ENCODE assay signal across 8 cellular contexts in genomic region chr15:63945005-63945788, GRCh38.
A peak's percentile ranks its signal among the peaks of the same experiment; 100 is the strongest.
DNase-seq lines count a peak whose midpoint lies in the region; ATAC-seq, FAIRE-seq and TF ChIP-seq lines count a peak whose summit lies in the region.

No MANE protein-coding gene starts in this region.

- H3K36me3 ChIP-seq in BJ (ENCODE audit: control insufficient read depth, insufficient read depth, low read length): no peaks in the 10 kb centered on the region
- no peaks in the 10 kb centered on the region for H3K36me3 ChIP-seq in OCI-LY1 (ENCODE audit: insufficient read depth, low read length)

- H3K4me3 Mint-ChIP-seq in naive B cell: peak overlapping the region in 2 of 8 donors; percentile 5 to 66
- no peak overlapping the region for H3K4me3 Mint-ChIP-seq in stimulated activated effector memory CD8-positive, alpha-beta T cell treated with anti-CD3 and anti-CD28 coated beads, Interleukin-12 subunit alpha, Interleukin-12 subunit beta, amount 100 ng/mL, for 72 hours

- H3F3A ChIP-seq in OCI-LY1 (ENCODE audit: insufficient read depth, low read length): no peaks in the 10 kb centered on the region

- no peaks in the 10 kb centered on the region for H3K9me2 ChIP-seq in OCI-LY1 (ENCODE audit: low read depth, low read length)

- H3K79me2 ChIP-seq in OCI-LY1 (ENCODE audit: insufficient read depth, low read length): no peaks in the 10 kb centered on the region

- H3K36me3 Mint-ChIP-seq in naive B cell: no peaks in the 10 kb centered on the region
- no peaks in the 10 kb centered on the region for H3K36me3 Mint-ChIP-seq in stimulated activated effector memory CD8-positive, alpha-beta T cell treated with anti-CD3 and anti-CD28 coated beads, Interleukin-12 subunit alpha, Interleukin-12 subunit beta, amount 100 ng/mL, for 72 hours

- H2AFZ ChIP-seq in OCI-LY1 (ENCODE audit: low read length): no peak overlapping the region

- H3K4me3 ChIP-seq in BJ (ENCODE audit: low read depth, low read length) (no peak overlapping the region), OCI-LY1 (ENCODE audit: low read depth, low read length, poor library complexity, severe bottlenecking) (no peak overlapping the region), epithelial cell of proximal tubule (ENCODE audit: low read depth, low read length) (no peak overlapping the region)

- H3K27me3 ChIP-seq in BJ (ENCODE audit: control insufficient read depth, insufficient read depth, low read length): no peaks in the 10 kb centered on the region
- no peaks in the 10 kb centered on the region for H3K27me3 ChIP-seq in OCI-LY1 (ENCODE audit: insufficient read depth, low read length)

- no peak for FAIRE-seq in H54 (lab: Jason Lieb, UNC)

- no peak overlapping the region for H3K27ac ChIP-seq in OCI-LY1 (ENCODE audit: low read depth, low read length, poor library complexity, severe bottlenecking)

- no peak overlapping the region for H3K4me2 ChIP-seq in OCI-LY1 (ENCODE audit: low read length)

- ATAC-seq in naive B cell (ENCODE audit: low read depth in 2 of 2) (peak; percentile 31 to 62), GM18505 (IDR thresholded peaks at IDR 0.05; ENCODE audit: unreplicated experiment) (no peak)
- ATAC-seq in stimulated activated effector memory CD8-positive, alpha-beta T cell treated with anti-CD3 and anti-CD28 coated beads, Interleukin-12 subunit alpha, Interleukin-12 subunit beta, amount 100 ng/mL, for 72 hours: peak; percentile 81

- H3K9me3 Mint-ChIP-seq in naive B cell: no peaks in the 10 kb centered on the region
- no peaks in the 10 kb centered on the region for H3K9me3 Mint-ChIP-seq in stimulated activated effector memory CD8-positive, alpha-beta T cell treated with anti-CD3 and anti-CD28 coated beads, Interleukin-12 subunit alpha, Interleukin-12 subunit beta, amount 100 ng/mL, for 72 hours

- no peak overlapping the region for H3K9ac ChIP-seq in OCI-LY1 (ENCODE audit: low read length)

- peaks cover 16 to 53% (median 32%) of the 10 kb centered on the region in 3 donors for H3K4me1 Mint-ChIP-seq in naive B cell
- peaks cover 36% of the 10 kb centered on the region for H3K4me1 Mint-ChIP-seq in stimulated activated effector memory CD8-positive, alpha-beta T cell treated with anti-CD3 and anti-CD28 coated beads, Interleukin-12 subunit alpha, Interleukin-12 subunit beta, amount 100 ng/mL, for 72 hours

- H3K4me1 ChIP-seq in OCI-LY1 (ENCODE audit: insufficient read depth, low read length, severe bottlenecking): peaks cover 15% of the 10 kb centered on the region

- TF ChIP-seq POLR2A in H54 (IDR thresholded peaks at IDR 0.05; ENCODE audit: low read depth, low read length) (no peak), GM18505 (IDR thresholded peaks at IDR 0.05; ENCODE audit: borderline replicate concordance, extremely low read depth, insufficient read depth, insufficient read length) (no peak)

- DNase-seq in BJ (ENCODE audit: low read depth) (no peak), H54 (ENCODE audit: insufficient read length, low spot score) (peak; percentile 39), epithelial cell of proximal tubule (ENCODE audit: low read depth) (no peak), naive B cell (peak; percentile 54)
- DNase-seq in activated CD8-positive, alpha-beta memory T cell treated with anti-CD3 and anti-CD28 coated beads, Interleukin-2, amount 50 U/mL, for 48 hours: peak; percentile 81
- peak; percentile 60 to 83 for DNase-seq in stimulated activated effector memory CD8-positive, alpha-beta T cell treated with anti-CD3 and anti-CD28 coated beads, Interleukin-12 subunit alpha, Interleukin-12 subunit beta, amount 100 ng/mL, for 72 hours (ENCODE audit: low spot score in 2 of 2)

- peaks cover 0 to 4% (median 0%) of the 10 kb centered on the region in 3 donors for H3K27me3 Mint-ChIP-seq in naive B cell

- POLR2A ChIA-PET in BJ (lab: Charles Lee): no interaction called here

- peak; percentile 94 for TF ChIP-seq CTCF in BJ (IDR thresholded peaks at IDR 0.05; ENCODE audit: insufficient read depth, low read depth, low read length)
- TF ChIP-seq CTCF in OCI-LY1 (IDR thresholded peaks at IDR 0.05; ENCODE audit: low read length): peak; percentile 96
- TF ChIP-seq CTCF in epithelial cell of proximal tubule (conservative IDR thresholded peaks at IDR 0.05; ENCODE audit: low read depth, low read length): peak; percentile 97

- no peaks in the 10 kb centered on the region for H3K9me3 ChIP-seq in OCI-LY1 (ENCODE audit: low read length)

- no peaks in the 10 kb centered on the region for H4K20me1 ChIP-seq in OCI-LY1 (ENCODE audit: insufficient read depth, low read length)

- H3K27ac Mint-ChIP-seq in naive B cell: peak overlapping the region; percentile 11 to 94 (median 54)
- H3K27ac Mint-ChIP-seq in stimulated activated effector memory CD8-positive, alpha-beta T cell treated with anti-CD3 and anti-CD28 coated beads, Interleukin-12 subunit alpha, Interleukin-12 subunit beta, amount 100 ng/mL, for 72 hours: peak overlapping the region; percentile 94

- CTCF ChIA-PET in BJ (lab: Yijun Ruan, JAX): interaction anchor here (0.5 to 4.0 kb wide), 35 partner anchors 9 to 335 kb away, joined by 3 to 17 read pairs (median 4); partner anchors contain the start of gene DAPK2

Comparison
In these comparisons a context has a peak if more than half of its experiments do, and no peak if none do; other contexts are left out.
1. DNase-seq: peak in H54 (single experiment), activated CD8-positive, alpha-beta memory T cell treated with anti-CD3 and anti-CD28 coated beads, Interleukin-2, amount 50 U/mL, for 48 hours (single experiment), naive B cell (single experiment) and stimulated activated effector memory CD8-positive, alpha-beta T cell treated with anti-CD3 and anti-CD28 coated beads, Interleukin-12 subunit alpha, Interleukin-12 subunit beta, amount 100 ng/mL, for 72 hours (2 of 2); none in BJ (single experiment) and epithelial cell of proximal tubule (single experiment).
2. Peak in every context shown above with its lines, with median percentiles within 50 percentile points of each other: CTCF ChIP-seq.